8 cellular contexts compared by ENCODE assay signal in the genomic region with DNA sequence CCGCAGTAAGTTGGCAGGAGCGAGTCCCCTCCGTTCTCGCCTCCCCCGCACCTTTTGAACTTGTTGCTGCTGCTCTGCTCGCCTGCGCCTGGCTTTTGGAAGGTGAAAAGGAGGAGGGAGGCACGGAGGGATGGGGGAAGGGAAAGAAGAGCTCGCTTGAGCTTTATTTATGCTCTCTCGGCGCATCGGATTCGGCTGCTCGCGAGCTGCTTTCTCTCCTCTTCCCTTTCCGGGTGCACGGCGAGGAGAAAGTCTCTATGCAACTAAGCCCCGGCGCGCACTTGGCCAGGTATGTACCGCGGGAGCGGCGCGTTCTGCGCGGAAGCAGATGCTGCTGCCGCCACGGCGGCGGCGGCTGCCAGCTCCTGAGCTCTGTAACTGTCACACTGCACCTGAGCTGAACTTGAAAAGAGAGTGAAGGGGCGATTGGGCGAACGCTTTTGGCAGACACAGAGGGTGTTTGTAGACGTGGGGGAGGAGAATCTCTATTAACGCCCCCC. TPM values are rescaled to one million over a fixed set of nuclear protein-coding genes. Genes with fewer than 3 reads are reported as not detected.
A peak's percentile ranks its signal among the peaks of the same experiment; 100 is the strongest.
DNase-seq lines count a peak whose midpoint lies in the region; ATAC-seq and TF ChIP-seq lines count a peak whose summit lies in the region.

No MANE protein-coding gene starts in this region.

- H3K9ac ChIP-seq in stomach smooth muscle (ENCODE audit: low read length in 2 of 2): no peak overlapping the region

- H3K27ac Mint-ChIP-seq in activated naive CD4-positive, alpha-beta T cell treated with anti-CD3 and anti-CD28 coated beads for 36 hours: no peak overlapping the region
- peak overlapping the region; percentile 89 to 98 (median 97) for H3K27ac Mint-ChIP-seq in brain

- H3K4me3 Mint-ChIP-seq in activated naive CD4-positive, alpha-beta T cell treated with anti-CD3 and anti-CD28 coated beads for 36 hours: peak overlapping the region; percentile 69
- peak overlapping the region; percentile 95 to 98 (median 98) for H3K4me3 Mint-ChIP-seq in brain

- peaks cover 6% of the 10 kb centered on the region for H3K9me3 Mint-ChIP-seq in activated naive CD4-positive, alpha-beta T cell treated with anti-CD3 and anti-CD28 coated beads for 36 hours
- H3K9me3 Mint-ChIP-seq in brain: peaks cover 0 to 15% (median 11%) of the 10 kb centered on the region in 5 experiments

- H3K4me1 ChIP-seq in stomach smooth muscle (ENCODE audit: control insufficient read depth, insufficient read depth, low read length): peaks cover 8% of the 10 kb centered on the region

- CTCF ChIA-PET in activated naive CD4-positive, alpha-beta T cell treated with anti-CD3 and anti-CD28 coated beads for 36 hours (lab: Charles Lee): interaction anchor here (0.8 kb wide), 1 partner anchor 17 kb away, joined by 3 read pairs; no protein-coding TSS in a partner anchor

- H3K36me3 ChIP-seq in stomach smooth muscle (ENCODE audit: control insufficient read depth in 2 of 2, insufficient read depth in 2 of 2, low read length in 2 of 2): no peaks in the 10 kb centered on the region

- peak overlapping the region; percentile 60 to 72 for H3K4me3 ChIP-seq in stomach smooth muscle (ENCODE audit: low read length in 2 of 2)

- peak; percentile 70 for ATAC-seq in HG02840 (IDR thresholded peaks at IDR 0.05; ENCODE audit: low FRiP score, unreplicated experiment)

- no peaks in the 10 kb centered on the region for H3K36me3 Mint-ChIP-seq in activated naive CD4-positive, alpha-beta T cell treated with anti-CD3 and anti-CD28 coated beads for 36 hours (ENCODE audit: low read depth)
- H3K36me3 Mint-ChIP-seq in brain: peaks cover 8% of the 10 kb centered on the region

- no peak for TF ChIP-seq CTCF in brain (conservative IDR thresholded peaks at IDR 0.05)

- peaks cover 5 to 12% of the 10 kb centered on the region in 2 donors for H3K27me3 ChIP-seq in stomach smooth muscle (ENCODE audit: control insufficient read depth in 1 of 2, insufficient read depth in 2 of 2, low read length in 2 of 2)

- intact Hi-C loops in activated naive CD4-positive, alpha-beta T cell treated with anti-CD3 and anti-CD28 coated beads for 36 hours (cut with micrococcal nuclease): loop anchor here (5.0 kb wide), 1 partner anchor 336 kb away; no protein-coding TSS in a partner anchor

- H3K27me3 Mint-ChIP-seq in activated naive CD4-positive, alpha-beta T cell treated with anti-CD3 and anti-CD28 coated beads for 36 hours (ENCODE audit: low read depth): peaks cover 40% of the 10 kb centered on the region
- H3K27me3 Mint-ChIP-seq in brain: peaks cover 40% of the 10 kb centered on the region

- peaks cover 10% of the 10 kb centered on the region for H3K4me1 Mint-ChIP-seq in activated naive CD4-positive, alpha-beta T cell treated with anti-CD3 and anti-CD28 coated beads for 36 hours (ENCODE audit: low read depth)
- H3K4me1 Mint-ChIP-seq in brain: peaks cover 14% of the 10 kb centered on the region

- H3K9me3 ChIP-seq in stomach smooth muscle (ENCODE audit: control insufficient read depth in 2 of 2, low read length in 2 of 2): peaks cover 0 to 2% of the 10 kb centered on the region in 2 donors

- DNase-seq in activated naive CD4-positive, alpha-beta T cell treated with anti-CD3 and anti-CD28 coated beads for 36 hours: peak; percentile 6
- no peak for DNase-seq in activated naive CD4-positive, alpha-beta T cell treated with Interleukin-2 at 50 U/mL for 16 hours
- peak; percentile 39 for DNase-seq in NCI-H2081 treated with DMSO at 0.1 percent for 48 hours (lab: John Stamatoyannopoulos, UW)
- peak; percentile 72 for DNase-seq in islet precursor cell
- DNase-seq in activated naive CD4-positive, alpha-beta T cell treated with anti-CD3 and anti-CD28 coated beads, Interleukin-2, amount 50 U/mL, for 16 hours: no peak

- H3K27ac ChIP-seq in stomach smooth muscle (ENCODE audit: low read length): no peak overlapping the region

RNA-seq across cellular contexts. Expression of gene KCND2, which starts 0.6 kb away (rescaled TPM):
- not detected for total RNA-seq in activated naive CD4-positive, alpha-beta T cell treated with anti-CD3 and anti-CD28 coated beads for 36 hours
- 0.87 TPM for polyA plus RNA-seq in brain (ENCODE audit: insufficient read depth, low read depth, low replicate concordance)

Comparison
In these comparisons a context has a peak if more than half of its experiments do, and no peak if none do; other contexts are left out.
1. DNase-seq: peak in activated naive CD4-positive, alpha-beta T cell treated with anti-CD3 and anti-CD28 coated beads for 36 hours (single experiment), NCI-H2081 treated with DMSO at 0.1 percent for 48 hours (single experiment) and islet precursor cell (single experiment); none in activated naive CD4-positive, alpha-beta T cell treated with Interleukin-2 at 50 U/mL for 16 hours (single experiment) and activated naive CD4-positive, alpha-beta T cell treated with anti-CD3 and anti-CD28 coated beads, Interleukin-2, amount 50 U/mL, for 16 hours (single experiment).